ENCODE assay signal across 1 cellular context in the genomic region with DNA sequence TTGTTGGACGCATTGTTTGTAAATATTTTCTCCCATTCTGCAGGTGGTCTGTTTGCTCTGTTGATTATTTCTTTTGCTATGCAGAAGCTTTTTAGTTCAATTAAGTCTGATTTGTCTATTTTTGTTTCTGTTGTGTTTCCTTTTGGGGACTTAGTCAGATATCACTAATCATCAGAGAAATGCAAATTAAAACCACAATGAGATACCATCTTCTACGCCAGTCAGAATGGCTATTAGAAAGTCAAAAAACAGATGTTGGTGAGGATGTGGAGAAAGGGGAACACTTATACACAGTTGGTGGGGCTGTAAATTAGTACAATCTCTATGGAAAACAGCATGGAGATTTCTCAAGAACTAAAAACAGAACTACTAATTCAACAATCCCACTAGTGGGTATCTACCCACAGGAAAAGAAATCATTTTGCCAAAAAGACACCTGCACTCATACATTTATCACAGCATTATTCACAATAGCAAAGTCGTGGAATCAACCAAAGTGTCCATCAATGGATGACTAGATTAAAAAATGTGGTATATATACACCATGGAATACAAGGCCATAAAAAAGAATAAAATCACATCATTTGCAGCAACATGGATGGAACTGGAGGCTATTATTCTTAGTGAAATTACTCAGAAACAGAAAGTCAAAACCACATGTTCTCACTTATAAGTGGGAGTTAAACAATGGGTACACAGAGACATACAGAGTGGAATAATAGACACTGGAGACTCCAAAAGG.
TF ChIP-seq lines count a peak whose summit lies in the region.

No MANE protein-coding gene starts in this region.

TF ChIP-seq in GM12878, 131 proteins besides CTCF, POLR2A, EP300 and RAD21 (continued from another document and continues in another):
- TF ChIP-seq, protein P1, sequence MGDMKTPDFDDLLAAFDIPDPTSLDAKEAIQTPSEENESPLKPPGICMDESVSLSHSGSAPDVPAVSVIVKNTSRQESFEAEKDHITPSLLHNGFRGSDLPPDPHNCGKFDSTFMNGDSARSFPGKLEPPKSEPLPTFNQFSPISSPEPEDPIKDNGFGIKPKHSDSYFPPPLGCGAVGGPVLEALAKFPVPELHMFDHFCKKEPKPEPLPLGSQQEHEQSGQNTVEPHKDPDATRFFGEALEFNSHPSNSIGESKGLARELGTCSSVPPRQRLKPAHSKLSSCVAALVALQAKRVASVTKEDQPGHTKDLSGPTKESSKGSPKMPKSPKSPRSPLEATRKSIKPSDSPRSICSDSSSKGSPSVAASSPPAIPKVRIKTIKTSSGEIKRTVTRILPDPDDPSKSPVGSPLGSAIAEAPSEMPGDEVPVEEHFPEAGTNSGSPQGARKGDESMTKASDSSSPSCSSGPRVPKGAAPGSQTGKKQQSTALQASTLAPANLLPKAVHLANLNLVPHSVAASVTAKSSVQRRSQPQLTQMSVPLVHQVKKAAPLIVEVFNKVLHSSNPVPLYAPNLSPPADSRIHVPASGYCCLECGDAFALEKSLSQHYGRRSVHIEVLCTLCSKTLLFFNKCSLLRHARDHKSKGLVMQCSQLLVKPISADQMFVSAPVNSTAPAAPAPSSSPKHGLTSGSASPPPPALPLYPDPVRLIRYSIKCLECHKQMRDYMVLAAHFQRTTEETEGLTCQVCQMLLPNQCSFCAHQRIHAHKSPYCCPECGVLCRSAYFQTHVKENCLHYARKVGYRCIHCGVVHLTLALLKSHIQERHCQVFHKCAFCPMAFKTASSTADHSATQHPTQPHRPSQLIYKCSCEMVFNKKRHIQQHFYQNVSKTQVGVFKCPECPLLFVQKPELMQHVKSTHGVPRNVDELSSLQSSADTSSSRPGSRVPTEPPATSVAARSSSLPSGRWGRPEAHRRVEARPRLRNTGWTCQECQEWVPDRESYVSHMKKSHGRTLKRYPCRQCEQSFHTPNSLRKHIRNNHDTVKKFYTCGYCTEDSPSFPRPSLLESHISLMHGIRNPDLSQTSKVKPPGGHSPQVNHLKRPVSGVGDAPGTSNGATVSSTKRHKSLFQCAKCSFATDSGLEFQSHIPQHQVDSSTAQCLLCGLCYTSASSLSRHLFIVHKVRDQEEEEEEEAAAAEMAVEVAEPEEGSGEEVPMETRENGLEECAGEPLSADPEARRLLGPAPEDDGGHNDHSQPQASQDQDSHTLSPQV (IDR thresholded peaks at IDR 0.05) = 0 out of 2 replicates have a peak, but pooled peaks have one; percentile 30
- TF ChIP-seq, protein P2, sequence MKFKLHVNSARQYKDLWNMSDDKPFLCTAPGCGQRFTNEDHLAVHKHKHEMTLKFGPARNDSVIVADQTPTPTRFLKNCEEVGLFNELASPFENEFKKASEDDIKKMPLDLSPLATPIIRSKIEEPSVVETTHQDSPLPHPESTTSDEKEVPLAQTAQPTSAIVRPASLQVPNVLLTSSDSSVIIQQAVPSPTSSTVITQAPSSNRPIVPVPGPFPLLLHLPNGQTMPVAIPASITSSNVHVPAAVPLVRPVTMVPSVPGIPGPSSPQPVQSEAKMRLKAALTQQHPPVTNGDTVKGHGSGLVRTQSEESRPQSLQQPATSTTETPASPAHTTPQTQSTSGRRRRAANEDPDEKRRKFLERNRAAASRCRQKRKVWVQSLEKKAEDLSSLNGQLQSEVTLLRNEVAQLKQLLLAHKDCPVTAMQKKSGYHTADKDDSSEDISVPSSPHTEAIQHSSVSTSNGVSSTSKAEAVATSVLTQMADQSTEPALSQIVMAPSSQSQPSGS (IDR thresholded peaks at IDR 0.05; ENCODE audit: low read length) = peak; percentile 88
- no peak for TF ChIP-seq STAT1 (conservative IDR thresholded peaks at IDR 0.05)
- no peak for TF ChIP-seq SREBF2 (IDR thresholded peaks at IDR 0.05; ENCODE audit: low read length)
- TF ChIP-seq, protein P3, sequence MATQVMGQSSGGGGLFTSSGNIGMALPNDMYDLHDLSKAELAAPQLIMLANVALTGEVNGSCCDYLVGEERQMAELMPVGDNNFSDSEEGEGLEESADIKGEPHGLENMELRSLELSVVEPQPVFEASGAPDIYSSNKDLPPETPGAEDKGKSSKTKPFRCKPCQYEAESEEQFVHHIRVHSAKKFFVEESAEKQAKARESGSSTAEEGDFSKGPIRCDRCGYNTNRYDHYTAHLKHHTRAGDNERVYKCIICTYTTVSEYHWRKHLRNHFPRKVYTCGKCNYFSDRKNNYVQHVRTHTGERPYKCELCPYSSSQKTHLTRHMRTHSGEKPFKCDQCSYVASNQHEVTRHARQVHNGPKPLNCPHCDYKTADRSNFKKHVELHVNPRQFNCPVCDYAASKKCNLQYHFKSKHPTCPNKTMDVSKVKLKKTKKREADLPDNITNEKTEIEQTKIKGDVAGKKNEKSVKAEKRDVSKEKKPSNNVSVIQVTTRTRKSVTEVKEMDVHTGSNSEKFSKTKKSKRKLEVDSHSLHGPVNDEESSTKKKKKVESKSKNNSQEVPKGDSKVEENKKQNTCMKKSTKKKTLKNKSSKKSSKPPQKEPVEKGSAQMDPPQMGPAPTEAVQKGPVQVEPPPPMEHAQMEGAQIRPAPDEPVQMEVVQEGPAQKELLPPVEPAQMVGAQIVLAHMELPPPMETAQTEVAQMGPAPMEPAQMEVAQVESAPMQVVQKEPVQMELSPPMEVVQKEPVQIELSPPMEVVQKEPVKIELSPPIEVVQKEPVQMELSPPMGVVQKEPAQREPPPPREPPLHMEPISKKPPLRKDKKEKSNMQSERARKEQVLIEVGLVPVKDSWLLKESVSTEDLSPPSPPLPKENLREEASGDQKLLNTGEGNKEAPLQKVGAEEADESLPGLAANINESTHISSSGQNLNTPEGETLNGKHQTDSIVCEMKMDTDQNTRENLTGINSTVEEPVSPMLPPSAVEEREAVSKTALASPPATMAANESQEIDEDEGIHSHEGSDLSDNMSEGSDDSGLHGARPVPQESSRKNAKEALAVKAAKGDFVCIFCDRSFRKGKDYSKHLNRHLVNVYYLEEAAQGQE (IDR thresholded peaks at IDR 0.05; ENCODE audit: low read depth, low read length) = no peak
- peak; percentile 53; the same call in 1 of the 2 replicates for TF ChIP-seq FOXM1 (IDR thresholded peaks at IDR 0.05; ENCODE audit: low read depth, low read length)
- no peak for TF ChIP-seq ZZZ3 (IDR thresholded peaks at IDR 0.05; ENCODE audit: control insufficient read depth, insufficient read length, low read depth)
- TF ChIP-seq TBL1XR1 (IDR thresholded peaks at IDR 0.05; ENCODE audit: low read depth, low read length) = no peak
- TF ChIP-seq, protein P4, sequence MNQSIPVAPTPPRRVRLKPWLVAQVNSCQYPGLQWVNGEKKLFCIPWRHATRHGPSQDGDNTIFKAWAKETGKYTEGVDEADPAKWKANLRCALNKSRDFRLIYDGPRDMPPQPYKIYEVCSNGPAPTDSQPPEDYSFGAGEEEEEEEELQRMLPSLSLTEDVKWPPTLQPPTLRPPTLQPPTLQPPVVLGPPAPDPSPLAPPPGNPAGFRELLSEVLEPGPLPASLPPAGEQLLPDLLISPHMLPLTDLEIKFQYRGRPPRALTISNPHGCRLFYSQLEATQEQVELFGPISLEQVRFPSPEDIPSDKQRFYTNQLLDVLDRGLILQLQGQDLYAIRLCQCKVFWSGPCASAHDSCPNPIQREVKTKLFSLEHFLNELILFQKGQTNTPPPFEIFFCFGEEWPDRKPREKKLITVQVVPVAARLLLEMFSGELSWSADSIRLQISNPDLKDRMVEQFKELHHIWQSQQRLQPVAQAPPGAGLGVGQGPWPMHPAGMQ (IDR thresholded peaks at IDR 0.05; ENCODE audit: borderline replicate concordance) = no peak
- no peak for TF ChIP-seq RCOR1 (conservative IDR thresholded peaks at IDR 0.05; ENCODE audit: low read depth, low read length)
- TF ChIP-seq EGR1 (IDR thresholded peaks at IDR 0.05; ENCODE audit: borderline replicate concordance in 1 of 2, low read depth in 2 of 2, low read length in 2 of 2) = no peak
- TF ChIP-seq SREBF1 (IDR thresholded peaks at IDR 0.05; ENCODE audit: low read length) = no peak
- no peak for TF ChIP-seq SIN3A (IDR thresholded peaks at IDR 0.05; ENCODE audit: low read depth, low read length)
- TF ChIP-seq NFIC (IDR thresholded peaks at IDR 0.05; ENCODE audit: low read depth, low read length) = peak; percentile 77
- 0 out of 2 replicates have a peak, but pooled peaks have one; percentile 51 for TF ChIP-seq CBX5 (IDR thresholded peaks at IDR 0.05; ENCODE audit: low read depth)
- TF ChIP-seq MEF2A (IDR thresholded peaks at IDR 0.05; ENCODE audit: insufficient read depth, low read depth, low read length) = peak; percentile 94
- TF ChIP-seq, protein P5, sequence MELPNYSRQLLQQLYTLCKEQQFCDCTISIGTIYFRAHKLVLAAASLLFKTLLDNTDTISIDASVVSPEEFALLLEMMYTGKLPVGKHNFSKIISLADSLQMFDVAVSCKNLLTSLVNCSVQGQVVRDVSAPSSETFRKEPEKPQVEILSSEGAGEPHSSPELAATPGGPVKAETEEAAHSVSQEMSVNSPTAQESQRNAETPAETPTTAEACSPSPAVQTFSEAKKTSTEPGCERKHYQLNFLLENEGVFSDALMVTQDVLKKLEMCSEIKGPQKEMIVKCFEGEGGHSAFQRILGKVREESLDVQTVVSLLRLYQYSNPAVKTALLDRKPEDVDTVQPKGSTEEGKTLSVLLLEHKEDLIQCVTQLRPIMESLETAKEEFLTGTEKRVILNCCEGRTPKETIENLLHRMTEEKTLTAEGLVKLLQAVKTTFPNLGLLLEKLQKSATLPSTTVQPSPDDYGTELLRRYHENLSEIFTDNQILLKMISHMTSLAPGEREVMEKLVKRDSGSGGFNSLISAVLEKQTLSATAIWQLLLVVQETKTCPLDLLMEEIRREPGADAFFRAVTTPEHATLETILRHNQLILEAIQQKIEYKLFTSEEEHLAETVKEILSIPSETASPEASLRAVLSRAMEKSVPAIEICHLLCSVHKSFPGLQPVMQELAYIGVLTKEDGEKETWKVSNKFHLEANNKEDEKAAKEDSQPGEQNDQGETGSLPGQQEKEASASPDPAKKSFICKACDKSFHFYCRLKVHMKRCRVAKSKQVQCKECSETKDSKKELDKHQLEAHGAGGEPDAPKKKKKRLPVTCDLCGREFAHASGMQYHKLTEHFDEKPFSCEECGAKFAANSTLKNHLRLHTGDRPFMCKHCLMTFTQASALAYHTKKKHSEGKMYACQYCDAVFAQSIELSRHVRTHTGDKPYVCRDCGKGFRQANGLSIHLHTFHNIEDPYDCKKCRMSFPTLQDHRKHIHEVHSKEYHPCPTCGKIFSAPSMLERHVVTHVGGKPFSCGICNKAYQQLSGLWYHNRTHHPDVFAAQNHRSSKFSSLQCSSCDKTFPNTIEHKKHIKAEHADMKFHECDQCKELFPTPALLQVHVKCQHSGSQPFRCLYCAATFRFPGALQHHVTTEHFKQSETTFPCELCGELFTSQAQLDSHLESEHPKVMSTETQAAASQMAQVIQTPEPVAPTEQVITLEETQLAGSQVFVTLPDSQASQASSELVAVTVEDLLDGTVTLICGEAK (IDR thresholded peaks at IDR 0.05; ENCODE audit: borderline replicate concordance) = no peak
- TF ChIP-seq BCL11A (IDR thresholded peaks at IDR 0.05; ENCODE audit: low read depth, low read length) = peak; percentile 87
- TF ChIP-seq, protein P6, sequence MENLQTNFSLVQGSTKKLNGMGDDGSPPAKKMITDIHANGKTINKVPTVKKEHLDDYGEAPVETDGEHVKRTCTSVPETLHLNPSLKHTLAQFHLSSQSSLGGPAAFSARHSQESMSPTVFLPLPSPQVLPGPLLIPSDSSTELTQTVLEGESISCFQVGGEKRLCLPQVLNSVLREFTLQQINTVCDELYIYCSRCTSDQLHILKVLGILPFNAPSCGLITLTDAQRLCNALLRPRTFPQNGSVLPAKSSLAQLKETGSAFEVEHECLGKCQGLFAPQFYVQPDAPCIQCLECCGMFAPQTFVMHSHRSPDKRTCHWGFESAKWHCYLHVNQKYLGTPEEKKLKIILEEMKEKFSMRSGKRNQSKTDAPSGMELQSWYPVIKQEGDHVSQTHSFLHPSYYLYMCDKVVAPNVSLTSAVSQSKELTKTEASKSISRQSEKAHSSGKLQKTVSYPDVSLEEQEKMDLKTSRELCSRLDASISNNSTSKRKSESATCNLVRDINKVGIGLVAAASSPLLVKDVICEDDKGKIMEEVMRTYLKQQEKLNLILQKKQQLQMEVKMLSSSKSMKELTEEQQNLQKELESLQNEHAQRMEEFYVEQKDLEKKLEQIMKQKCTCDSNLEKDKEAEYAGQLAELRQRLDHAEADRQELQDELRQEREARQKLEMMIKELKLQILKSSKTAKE (IDR thresholded peaks at IDR 0.05; ENCODE audit: low read depth, poor library complexity, severe bottlenecking) = peak; percentile 80
- TF ChIP-seq, protein P7, sequence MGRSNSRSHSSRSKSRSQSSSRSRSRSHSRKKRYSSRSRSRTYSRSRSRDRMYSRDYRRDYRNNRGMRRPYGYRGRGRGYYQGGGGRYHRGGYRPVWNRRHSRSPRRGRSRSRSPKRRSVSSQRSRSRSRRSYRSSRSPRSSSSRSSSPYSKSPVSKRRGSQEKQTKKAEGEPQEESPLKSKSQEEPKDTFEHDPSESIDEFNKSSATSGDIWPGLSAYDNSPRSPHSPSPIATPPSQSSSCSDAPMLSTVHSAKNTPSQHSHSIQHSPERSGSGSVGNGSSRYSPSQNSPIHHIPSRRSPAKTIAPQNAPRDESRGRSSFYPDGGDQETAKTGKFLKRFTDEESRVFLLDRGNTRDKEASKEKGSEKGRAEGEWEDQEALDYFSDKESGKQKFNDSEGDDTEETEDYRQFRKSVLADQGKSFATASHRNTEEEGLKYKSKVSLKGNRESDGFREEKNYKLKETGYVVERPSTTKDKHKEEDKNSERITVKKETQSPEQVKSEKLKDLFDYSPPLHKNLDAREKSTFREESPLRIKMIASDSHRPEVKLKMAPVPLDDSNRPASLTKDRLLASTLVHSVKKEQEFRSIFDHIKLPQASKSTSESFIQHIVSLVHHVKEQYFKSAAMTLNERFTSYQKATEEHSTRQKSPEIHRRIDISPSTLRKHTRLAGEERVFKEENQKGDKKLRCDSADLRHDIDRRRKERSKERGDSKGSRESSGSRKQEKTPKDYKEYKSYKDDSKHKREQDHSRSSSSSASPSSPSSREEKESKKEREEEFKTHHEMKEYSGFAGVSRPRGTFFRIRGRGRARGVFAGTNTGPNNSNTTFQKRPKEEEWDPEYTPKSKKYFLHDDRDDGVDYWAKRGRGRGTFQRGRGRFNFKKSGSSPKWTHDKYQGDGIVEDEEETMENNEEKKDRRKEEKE (IDR thresholded peaks at IDR 0.05) = no peak
- 0 out of 2 replicates have a peak, but pooled peaks have one; percentile 8 for TF ChIP-seq GABPA (IDR thresholded peaks at IDR 0.05; ENCODE audit: low read depth)
- TF ChIP-seq POLR2AphosphoS2 (IDR thresholded peaks at IDR 0.05; ENCODE audit: low read depth, low read length) = no peak
- TF ChIP-seq SUZ12 (IDR thresholded peaks at IDR 0.05; ENCODE audit: unreplicated experiment) = no peak
- TF ChIP-seq BHLHE40 (IDR thresholded peaks at IDR 0.05; ENCODE audit: borderline replicate concordance in 1 of 2, low read depth in 2 of 2, low read length in 1 of 2) = peak; percentile 29 to 42; a peak in 2 of 4 replicates
- TF ChIP-seq, protein P8, sequence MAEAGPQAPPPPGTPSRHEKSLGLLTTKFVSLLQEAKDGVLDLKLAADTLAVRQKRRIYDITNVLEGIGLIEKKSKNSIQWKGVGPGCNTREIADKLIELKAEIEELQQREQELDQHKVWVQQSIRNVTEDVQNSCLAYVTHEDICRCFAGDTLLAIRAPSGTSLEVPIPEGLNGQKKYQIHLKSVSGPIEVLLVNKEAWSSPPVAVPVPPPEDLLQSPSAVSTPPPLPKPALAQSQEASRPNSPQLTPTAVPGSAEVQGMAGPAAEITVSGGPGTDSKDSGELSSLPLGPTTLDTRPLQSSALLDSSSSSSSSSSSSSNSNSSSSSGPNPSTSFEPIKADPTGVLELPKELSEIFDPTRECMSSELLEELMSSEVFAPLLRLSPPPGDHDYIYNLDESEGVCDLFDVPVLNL (IDR thresholded peaks at IDR 0.05; ENCODE audit: low read depth, low read length) = no peak
- TF ChIP-seq ZSCAN29 (IDR thresholded peaks at IDR 0.05) = no peak
- no peak for TF ChIP-seq NFYA (IDR thresholded peaks at IDR 0.05; ENCODE audit: borderline replicate concordance, low read depth, low read length)
- peak; percentile 96 for TF ChIP-seq MTA2 (IDR thresholded peaks at IDR 0.05; ENCODE audit: low read depth)
- no peak for TF ChIP-seq ASH2L (IDR thresholded peaks at IDR 0.05; ENCODE audit: borderline replicate concordance, low read depth)
- TF ChIP-seq KLF5 (IDR thresholded peaks at IDR 0.05; ENCODE audit: partially characterized antibody) = peak; percentile 55
- TF ChIP-seq MTA3 (IDR thresholded peaks at IDR 0.05; ENCODE audit: borderline replicate concordance, low read length) = peak; percentile 74; the same call in 1 of the 2 replicates
- no peak for TF ChIP-seq SRF (IDR thresholded peaks at IDR 0.05; ENCODE audit: low read depth in 2 of 2, low read length in 2 of 2)
